In the genomic region with DNA sequence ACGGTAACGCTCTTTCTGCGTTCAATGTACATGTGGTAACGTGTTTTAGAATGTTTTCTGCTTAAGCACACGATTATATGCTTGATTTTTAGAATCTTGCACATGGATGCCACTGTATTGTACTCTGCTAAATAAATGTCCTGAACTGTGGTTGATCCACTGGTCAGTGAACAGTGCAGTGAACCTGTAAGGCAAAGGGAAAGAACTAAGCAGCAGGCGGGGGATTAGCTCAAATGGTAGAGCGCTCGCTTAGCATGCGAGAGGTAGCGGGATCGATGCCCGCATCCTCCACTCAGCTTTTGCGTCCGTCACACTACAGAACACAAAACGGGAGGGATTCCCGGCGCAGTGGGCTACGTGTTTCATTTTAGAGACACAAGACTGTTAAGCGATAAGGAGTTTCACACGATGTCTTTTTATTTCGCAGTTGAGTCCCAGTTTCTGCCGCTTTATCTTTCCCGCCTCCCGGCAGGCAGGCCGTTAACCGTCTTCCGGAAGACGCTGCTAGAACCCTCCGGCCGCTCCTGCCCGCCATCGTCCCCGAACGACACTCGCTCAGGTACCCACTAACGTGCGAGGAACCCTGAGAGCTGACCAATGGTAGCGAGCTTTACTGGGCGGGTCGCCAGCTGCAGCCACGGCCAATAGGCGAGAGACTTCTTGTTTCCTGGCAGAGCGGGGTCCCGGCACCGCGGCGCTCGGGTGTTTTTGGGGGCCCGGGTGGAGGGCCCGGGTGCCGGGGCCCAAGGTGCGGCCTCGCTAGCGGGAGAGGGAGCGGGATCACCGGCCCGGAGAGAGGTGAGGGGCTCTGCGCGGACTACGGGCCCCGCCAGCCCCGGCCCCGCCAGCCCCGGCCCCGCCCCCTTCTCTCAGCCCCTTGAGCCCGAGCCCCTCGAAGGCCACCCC, we compare ENCODE assay signal across 1 cellular context.
TF ChIP-seq lines count a peak whose summit lies in the region.

A gene with protein sequence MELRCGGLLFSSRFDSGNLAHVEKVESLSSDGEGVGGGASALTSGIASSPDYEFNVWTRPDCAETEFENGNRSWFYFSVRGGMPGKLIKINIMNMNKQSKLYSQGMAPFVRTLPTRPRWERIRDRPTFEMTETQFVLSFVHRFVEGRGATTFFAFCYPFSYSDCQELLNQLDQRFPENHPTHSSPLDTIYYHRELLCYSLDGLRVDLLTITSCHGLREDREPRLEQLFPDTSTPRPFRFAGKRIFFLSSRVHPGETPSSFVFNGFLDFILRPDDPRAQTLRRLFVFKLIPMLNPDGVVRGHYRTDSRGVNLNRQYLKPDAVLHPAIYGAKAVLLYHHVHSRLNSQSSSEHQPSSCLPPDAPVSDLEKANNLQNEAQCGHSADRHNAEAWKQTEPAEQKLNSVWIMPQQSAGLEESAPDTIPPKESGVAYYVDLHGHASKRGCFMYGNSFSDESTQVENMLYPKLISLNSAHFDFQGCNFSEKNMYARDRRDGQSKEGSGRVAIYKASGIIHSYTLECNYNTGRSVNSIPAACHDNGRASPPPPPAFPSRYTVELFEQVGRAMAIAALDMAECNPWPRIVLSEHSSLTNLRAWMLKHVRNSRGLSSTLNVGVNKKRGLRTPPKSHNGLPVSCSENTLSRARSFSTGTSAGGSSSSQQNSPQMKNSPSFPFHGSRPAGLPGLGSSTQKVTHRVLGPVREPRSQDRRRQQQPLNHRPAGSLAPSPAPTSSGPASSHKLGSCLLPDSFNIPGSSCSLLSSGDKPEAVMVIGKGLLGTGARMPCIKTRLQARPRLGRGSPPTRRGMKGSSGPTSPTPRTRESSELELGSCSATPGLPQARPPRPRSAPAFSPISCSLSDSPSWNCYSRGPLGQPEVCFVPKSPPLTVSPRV (plus strand): TSS at position 673 of the 906 bp plus-strand sequence. CDS start 1,291 bp downstream, outside the sequence.

TF ChIP-seq in HepG2, 621 proteins besides CTCF, POLR2A, EP300 and RAD21 (continued from another document and continues in another):
- TF ChIP-seq ZNF749 (CRISPR knock-in tag; IDR thresholded peaks at IDR 0.05; ENCODE audit: borderline replicate concordance) (no peak; the same call in 1 of the 2 replicates), TCF12 (IDR thresholded peaks at IDR 0.05) (no peak), TCF12 (CRISPR knock-in tag; IDR thresholded peaks at IDR 0.05) (no peak; the same call in 1 of the 2 replicates), CHD2 (IDR thresholded peaks at IDR 0.05; ENCODE audit: low read depth, low read length) (no peak), NCOA2 (CRISPR knock-in tag; IDR thresholded peaks at IDR 0.05) (peak; percentile 57; the same call in 1 of the 2 replicates), ADNP (CRISPR knock-in tag; IDR thresholded peaks at IDR 0.05) (no peak), ZNF629 (CRISPR knock-in tag; conservative IDR thresholded peaks at IDR 0.05) (peak; percentile 53), JARID2 (CRISPR knock-in tag; IDR thresholded peaks at IDR 0.05; ENCODE audit: insufficient replicate concordance) (peak; percentile 79), BORCS8-MEF2B (CRISPR knock-in tag; IDR thresholded peaks at IDR 0.05) (peak; percentile 97), ZNF430 (CRISPR knock-in tag; IDR thresholded peaks at IDR 0.05) (no peak; the same call in 1 of the 2 replicates), ZBTB8A (CRISPR knock-in tag; IDR thresholded peaks at IDR 0.05; ENCODE audit: borderline replicate concordance, low read depth) (peak; percentile 85), SMYD3 (CRISPR knock-in tag; IDR thresholded peaks at IDR 0.05) (peak; percentile 97)
- TF ChIP-seq, protein P1, sequence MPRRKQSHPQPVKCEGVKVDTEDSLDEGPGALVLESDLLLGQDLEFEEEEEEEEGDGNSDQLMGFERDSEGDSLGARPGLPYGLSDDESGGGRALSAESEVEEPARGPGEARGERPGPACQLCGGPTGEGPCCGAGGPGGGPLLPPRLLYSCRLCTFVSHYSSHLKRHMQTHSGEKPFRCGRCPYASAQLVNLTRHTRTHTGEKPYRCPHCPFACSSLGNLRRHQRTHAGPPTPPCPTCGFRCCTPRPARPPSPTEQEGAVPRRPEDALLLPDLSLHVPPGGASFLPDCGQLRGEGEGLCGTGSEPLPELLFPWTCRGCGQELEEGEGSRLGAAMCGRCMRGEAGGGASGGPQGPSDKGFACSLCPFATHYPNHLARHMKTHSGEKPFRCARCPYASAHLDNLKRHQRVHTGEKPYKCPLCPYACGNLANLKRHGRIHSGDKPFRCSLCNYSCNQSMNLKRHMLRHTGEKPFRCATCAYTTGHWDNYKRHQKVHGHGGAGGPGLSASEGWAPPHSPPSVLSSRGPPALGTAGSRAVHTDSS (CRISPR knock-in tag; conservative IDR thresholded peaks at IDR 0.05) = 0 out of 2 replicates have a peak, but pooled peaks have one; percentile 74
- TF ChIP-seq, protein P2, sequence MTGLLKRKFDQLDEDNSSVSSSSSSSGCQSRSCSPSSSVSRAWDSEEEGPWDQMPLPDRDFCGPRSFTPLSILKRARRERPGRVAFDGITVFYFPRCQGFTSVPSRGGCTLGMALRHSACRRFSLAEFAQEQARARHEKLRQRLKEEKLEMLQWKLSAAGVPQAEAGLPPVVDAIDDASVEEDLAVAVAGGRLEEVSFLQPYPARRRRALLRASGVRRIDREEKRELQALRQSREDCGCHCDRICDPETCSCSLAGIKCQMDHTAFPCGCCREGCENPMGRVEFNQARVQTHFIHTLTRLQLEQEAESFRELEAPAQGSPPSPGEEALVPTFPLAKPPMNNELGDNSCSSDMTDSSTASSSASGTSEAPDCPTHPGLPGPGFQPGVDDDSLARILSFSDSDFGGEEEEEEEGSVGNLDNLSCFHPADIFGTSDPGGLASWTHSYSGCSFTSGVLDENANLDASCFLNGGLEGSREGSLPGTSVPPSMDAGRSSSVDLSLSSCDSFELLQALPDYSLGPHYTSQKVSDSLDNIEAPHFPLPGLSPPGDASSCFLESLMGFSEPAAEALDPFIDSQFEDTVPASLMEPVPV (CRISPR knock-in tag; IDR thresholded peaks at IDR 0.05) = peak; percentile 94; the same call in 1 of the 2 replicates
- TF ChIP-seq, protein P3, sequence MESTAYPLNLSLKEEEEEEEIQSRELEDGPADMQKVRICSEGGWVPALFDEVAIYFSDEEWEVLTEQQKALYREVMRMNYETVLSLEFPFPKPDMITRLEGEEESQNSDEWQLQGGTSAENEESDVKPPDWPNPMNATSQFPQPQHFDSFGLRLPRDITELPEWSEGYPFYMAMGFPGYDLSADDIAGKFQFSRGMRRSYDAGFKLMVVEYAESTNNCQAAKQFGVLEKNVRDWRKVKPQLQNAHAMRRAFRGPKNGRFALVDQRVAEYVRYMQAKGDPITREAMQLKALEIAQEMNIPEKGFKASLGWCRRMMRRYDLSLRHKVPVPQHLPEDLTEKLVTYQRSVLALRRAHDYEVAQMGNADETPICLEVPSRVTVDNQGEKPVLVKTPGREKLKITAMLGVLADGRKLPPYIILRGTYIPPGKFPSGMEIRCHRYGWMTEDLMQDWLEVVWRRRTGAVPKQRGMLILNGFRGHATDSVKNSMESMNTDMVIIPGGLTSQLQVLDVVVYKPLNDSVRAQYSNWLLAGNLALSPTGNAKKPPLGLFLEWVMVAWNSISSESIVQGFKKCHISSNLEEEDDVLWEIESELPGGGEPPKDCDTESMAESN (CRISPR knock-in tag; conservative IDR thresholded peaks at IDR 0.05) = peak; percentile 76
- TF ChIP-seq, protein P4, sequence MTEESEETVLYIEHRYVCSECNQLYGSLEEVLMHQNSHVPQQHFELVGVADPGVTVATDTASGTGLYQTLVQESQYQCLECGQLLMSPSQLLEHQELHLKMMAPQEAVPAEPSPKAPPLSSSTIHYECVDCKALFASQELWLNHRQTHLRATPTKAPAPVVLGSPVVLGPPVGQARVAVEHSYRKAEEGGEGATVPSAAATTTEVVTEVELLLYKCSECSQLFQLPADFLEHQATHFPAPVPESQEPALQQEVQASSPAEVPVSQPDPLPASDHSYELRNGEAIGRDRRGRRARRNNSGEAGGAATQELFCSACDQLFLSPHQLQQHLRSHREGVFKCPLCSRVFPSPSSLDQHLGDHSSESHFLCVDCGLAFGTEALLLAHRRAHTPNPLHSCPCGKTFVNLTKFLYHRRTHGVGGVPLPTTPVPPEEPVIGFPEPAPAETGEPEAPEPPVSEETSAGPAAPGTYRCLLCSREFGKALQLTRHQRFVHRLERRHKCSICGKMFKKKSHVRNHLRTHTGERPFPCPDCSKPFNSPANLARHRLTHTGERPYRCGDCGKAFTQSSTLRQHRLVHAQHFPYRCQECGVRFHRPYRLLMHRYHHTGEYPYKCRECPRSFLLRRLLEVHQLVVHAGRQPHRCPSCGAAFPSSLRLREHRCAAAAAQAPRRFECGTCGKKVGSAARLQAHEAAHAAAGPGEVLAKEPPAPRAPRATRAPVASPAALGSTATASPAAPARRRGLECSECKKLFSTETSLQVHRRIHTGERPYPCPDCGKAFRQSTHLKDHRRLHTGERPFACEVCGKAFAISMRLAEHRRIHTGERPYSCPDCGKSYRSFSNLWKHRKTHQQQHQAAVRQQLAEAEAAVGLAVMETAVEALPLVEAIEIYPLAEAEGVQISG (CRISPR knock-in tag; IDR thresholded peaks at IDR 0.05) = peak; percentile 94
- TF ChIP-seq, protein P5, sequence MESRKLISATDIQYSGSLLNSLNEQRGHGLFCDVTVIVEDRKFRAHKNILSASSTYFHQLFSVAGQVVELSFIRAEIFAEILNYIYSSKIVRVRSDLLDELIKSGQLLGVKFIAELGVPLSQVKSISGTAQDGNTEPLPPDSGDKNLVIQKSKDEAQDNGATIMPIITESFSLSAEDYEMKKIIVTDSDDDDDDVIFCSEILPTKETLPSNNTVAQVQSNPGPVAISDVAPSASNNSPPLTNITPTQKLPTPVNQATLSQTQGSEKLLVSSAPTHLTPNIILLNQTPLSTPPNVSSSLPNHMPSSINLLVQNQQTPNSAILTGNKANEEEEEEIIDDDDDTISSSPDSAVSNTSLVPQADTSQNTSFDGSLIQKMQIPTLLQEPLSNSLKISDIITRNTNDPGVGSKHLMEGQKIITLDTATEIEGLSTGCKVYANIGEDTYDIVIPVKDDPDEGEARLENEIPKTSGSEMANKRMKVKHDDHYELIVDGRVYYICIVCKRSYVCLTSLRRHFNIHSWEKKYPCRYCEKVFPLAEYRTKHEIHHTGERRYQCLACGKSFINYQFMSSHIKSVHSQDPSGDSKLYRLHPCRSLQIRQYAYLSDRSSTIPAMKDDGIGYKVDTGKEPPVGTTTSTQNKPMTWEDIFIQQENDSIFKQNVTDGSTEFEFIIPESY (CRISPR knock-in tag; IDR thresholded peaks at IDR 0.05) = peak; percentile 73
- TF ChIP-seq, protein P6, sequence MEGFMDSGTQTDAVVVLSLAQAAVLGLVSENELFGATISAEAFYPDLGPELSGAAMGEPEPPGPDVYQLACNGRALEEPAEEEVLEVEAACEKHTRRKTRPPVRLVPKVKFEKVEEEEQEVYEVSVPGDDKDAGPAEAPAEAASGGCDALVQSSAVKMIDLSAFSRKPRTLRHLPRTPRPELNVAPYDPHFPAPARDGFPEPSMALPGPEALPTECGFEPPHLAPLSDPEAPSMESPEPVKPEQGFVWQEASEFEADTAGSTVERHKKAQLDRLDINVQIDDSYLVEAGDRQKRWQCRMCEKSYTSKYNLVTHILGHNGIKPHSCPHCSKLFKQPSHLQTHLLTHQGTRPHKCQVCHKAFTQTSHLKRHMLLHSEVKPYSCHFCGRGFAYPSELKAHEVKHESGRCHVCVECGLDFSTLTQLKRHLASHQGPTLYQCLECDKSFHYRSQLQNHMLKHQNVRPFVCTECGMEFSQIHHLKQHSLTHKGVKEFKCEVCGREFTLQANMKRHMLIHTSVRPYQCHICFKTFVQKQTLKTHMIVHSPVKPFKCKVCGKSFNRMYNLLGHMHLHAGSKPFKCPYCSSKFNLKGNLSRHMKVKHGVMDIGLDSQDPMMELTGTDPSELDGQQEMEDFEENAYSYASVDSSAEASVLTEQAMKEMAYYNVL (CRISPR knock-in tag; IDR thresholded peaks at IDR 0.05; ENCODE audit: borderline replicate concordance) = 0 out of 2 replicates have a peak, but pooled peaks have one; percentile 26
- TF ChIP-seq, protein P7, sequence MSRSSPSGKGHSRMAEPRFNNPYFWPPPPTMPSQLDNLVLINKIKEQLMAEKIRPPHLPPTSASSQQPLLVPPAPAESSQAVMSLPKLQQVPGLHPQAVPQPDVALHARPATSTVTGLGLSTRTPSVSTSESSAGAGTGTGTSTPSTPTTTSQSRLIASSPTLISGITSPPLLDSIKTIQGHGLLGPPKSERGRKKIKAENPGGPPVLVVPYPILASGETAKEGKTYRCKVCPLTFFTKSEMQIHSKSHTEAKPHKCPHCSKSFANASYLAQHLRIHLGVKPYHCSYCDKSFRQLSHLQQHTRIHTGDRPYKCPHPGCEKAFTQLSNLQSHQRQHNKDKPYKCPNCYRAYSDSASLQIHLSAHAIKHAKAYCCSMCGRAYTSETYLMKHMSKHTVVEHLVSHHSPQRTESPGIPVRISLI (CRISPR knock-in tag; IDR thresholded peaks at IDR 0.05; ENCODE audit: borderline replicate concordance) = peak; percentile 55; the same call in 1 of the 2 replicates
- TF ChIP-seq, protein P8, sequence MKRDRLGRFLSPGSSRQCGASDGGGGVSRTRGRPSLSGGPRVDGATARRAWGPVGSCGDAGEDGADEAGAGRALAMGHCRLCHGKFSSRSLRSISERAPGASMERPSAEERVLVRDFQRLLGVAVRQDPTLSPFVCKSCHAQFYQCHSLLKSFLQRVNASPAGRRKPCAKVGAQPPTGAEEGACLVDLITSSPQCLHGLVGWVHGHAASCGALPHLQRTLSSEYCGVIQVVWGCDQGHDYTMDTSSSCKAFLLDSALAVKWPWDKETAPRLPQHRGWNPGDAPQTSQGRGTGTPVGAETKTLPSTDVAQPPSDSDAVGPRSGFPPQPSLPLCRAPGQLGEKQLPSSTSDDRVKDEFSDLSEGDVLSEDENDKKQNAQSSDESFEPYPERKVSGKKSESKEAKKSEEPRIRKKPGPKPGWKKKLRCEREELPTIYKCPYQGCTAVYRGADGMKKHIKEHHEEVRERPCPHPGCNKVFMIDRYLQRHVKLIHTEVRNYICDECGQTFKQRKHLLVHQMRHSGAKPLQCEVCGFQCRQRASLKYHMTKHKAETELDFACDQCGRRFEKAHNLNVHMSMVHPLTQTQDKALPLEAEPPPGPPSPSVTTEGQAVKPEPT (CRISPR knock-in tag; IDR thresholded peaks at IDR 0.05; ENCODE audit: low read depth) = peak; percentile 94; the same call in 1 of the 2 replicates
- TF ChIP-seq, protein P9, sequence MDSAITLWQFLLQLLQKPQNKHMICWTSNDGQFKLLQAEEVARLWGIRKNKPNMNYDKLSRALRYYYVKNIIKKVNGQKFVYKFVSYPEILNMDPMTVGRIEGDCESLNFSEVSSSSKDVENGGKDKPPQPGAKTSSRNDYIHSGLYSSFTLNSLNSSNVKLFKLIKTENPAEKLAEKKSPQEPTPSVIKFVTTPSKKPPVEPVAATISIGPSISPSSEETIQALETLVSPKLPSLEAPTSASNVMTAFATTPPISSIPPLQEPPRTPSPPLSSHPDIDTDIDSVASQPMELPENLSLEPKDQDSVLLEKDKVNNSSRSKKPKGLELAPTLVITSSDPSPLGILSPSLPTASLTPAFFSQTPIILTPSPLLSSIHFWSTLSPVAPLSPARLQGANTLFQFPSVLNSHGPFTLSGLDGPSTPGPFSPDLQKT (CRISPR knock-in tag; IDR thresholded peaks at IDR 0.05; ENCODE audit: borderline replicate concordance) = peak; percentile 88; the same call in 1 of the 2 replicates
